Comparison of ENCODE assay signal across 21 cellular contexts in genomic region chr4:8146158-8146557, GRCh38.
"Had no signal": no experiment of that assay in that cellular context is flagged by ENCODE, and none has a peak within 500 bp of the region (broad histone marks: within the 10 kb centered on the region; RNA-seq: fewer than 3 reads in every experiment).

No MANE protein-coding gene starts in this region.

- ATAC-seq: activated T-helper 17 cell treated with anti-CD3 and anti-CD28 coated beads, Interleukin-2, amount 50 U/mL, for 72 hours; mucosa of descending colon; naive thymus-derived CD4-positive, alpha-beta T cell; sciatic nerve; stimulated activated naive B cell treated with anti-CD40 and anti-IgM and Interleukin-4, amounts not matched to agents 10 μg/mL and 1 μg/mL and 100 μg/mL, for 72 hours had no signal

- H3K4me1 Mint-ChIP-seq: activated CD4-positive, alpha-beta memory T cell treated with anti-CD3 and anti-CD28 coated beads, Interleukin-2, amount 10 ng/mL, durations not matched to agents 7 days and 5 days; activated naive CD8-positive, alpha-beta T cell treated with anti-CD3 and anti-CD28 coated beads for 36 hours; activated T-helper 17 cell treated with anti-CD3 and anti-CD28 coated beads, Interleukin-2, amount 50 U/mL, for 72 hours; memory B cell had no signal

- H3K9me3 ChIP-seq: colonic mucosa, mucosa of descending colon, ovary, thyroid gland had no signal

- DNase-seq: activated CD4-positive, alpha-beta memory T cell treated with anti-CD3 and anti-CD28 coated beads, Interleukin-2, amount 10 ng/mL, durations not matched to agents 7 days and 5 days; activated CD4-positive, alpha-beta T cell treated with anti-CD3 and anti-CD28 coated beads for 48 hours; activated CD4-positive, CD25-positive, alpha-beta regulatory T cell; activated naive CD4-positive, alpha-beta T cell; activated naive CD8-positive, alpha-beta T cell treated with anti-CD3 and anti-CD28 coated beads for 36 hours; activated T-cell treated with anti-CD3 and anti-CD28 coated beads, Interleukin-2, amount 50 U/mL, for 1 hour; amniotic stem cell; central memory CD4-positive, alpha-beta T cell; colonic mucosa; foreskin melanocyte; head of caudate nucleus; mucosa of descending colon; naive thymus-derived CD4-positive, alpha-beta T cell; stimulated activated naive B cell treated with anti-CD40 and anti-IgM and Interleukin-4, amounts not matched to agents 10 μg/mL and 1 μg/mL and 100 μg/mL, for 72 hours; T-helper 1 cell; T-helper 9 cell had no signal

- H3K27me3 ChIP-seq: colonic mucosa, ovary, thyroid gland had no signal

- H3K4me3 ChIP-seq: colonic mucosa, mucosa of descending colon, ovary, thyroid gland had no signal

- H3K27me3 Mint-ChIP-seq: activated T-helper 17 cell treated with anti-CD3 and anti-CD28 coated beads, Interleukin-2, amount 50 U/mL, for 72 hours had no signal

- H3K36me3 Mint-ChIP-seq: activated naive CD8-positive, alpha-beta T cell treated with anti-CD3 and anti-CD28 coated beads for 36 hours; memory B cell had no signal

- H3K4me1 ChIP-seq: colonic mucosa had no signal

- H3K36me3 ChIP-seq: colonic mucosa, ovary, thyroid gland had no signal

- H3K27ac Mint-ChIP-seq: activated CD4-positive, alpha-beta memory T cell treated with anti-CD3 and anti-CD28 coated beads, Interleukin-2, amount 10 ng/mL, durations not matched to agents 7 days and 5 days; activated naive CD8-positive, alpha-beta T cell treated with anti-CD3 and anti-CD28 coated beads for 36 hours; activated T-helper 17 cell treated with anti-CD3 and anti-CD28 coated beads, Interleukin-2, amount 50 U/mL, for 72 hours; memory B cell; naive thymus-derived CD4-positive, alpha-beta T cell; stimulated activated naive B cell treated with anti-CD40 and anti-IgM and Interleukin-4, amounts not matched to agents 10 μg/mL and 1 μg/mL and 100 μg/mL, for 72 hours had no signal

- H3K27ac ChIP-seq: colonic mucosa, ovary, thyroid gland had no signal

- H3K4me3 Mint-ChIP-seq: activated CD4-positive, alpha-beta memory T cell treated with anti-CD3 and anti-CD28 coated beads, Interleukin-2, amount 10 ng/mL, durations not matched to agents 7 days and 5 days; activated naive CD8-positive, alpha-beta T cell treated with anti-CD3 and anti-CD28 coated beads for 36 hours; activated T-helper 17 cell treated with anti-CD3 and anti-CD28 coated beads, Interleukin-2, amount 50 U/mL, for 72 hours; memory B cell; naive thymus-derived CD4-positive, alpha-beta T cell; stimulated activated naive B cell treated with anti-CD40 and anti-IgM and Interleukin-4, amounts not matched to agents 10 μg/mL and 1 μg/mL and 100 μg/mL, for 72 hours had no signal

- H3K9me3 Mint-ChIP-seq: activated CD4-positive, alpha-beta memory T cell treated with anti-CD3 and anti-CD28 coated beads, Interleukin-2, amount 10 ng/mL, durations not matched to agents 7 days and 5 days; activated naive CD8-positive, alpha-beta T cell treated with anti-CD3 and anti-CD28 coated beads for 36 hours; activated T-helper 17 cell treated with anti-CD3 and anti-CD28 coated beads, Interleukin-2, amount 50 U/mL, for 72 hours; memory B cell had no signal
